Comparison of ENCODE assay signal across 16 cellular contexts in the genomic region with DNA sequence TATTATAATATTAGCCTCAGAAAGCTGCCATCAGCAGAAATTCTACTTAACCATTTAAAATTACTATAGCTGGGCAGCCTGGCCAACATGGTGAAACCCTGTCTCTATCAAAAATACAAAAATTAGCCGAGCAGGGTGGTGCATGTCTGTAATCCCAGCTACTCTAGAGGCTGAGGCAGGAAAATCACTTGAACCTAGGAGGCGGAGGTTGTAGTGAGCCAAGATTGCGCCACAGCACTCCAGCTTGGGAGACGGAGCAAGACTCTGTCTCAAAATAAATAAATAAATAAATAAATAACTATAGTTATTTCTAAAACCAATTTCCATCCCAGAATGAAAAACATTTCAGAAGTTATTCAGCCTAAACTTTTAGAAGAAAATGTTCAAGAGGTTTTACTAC. TPM values are rescaled to one million over a fixed set of nuclear protein-coding genes. Genes with fewer than 3 reads are reported as not detected.
DNase-seq lines count a peak whose midpoint lies in the region; ATAC-seq, FAIRE-seq and TF ChIP-seq lines count a peak whose summit lies in the region.
"Had no signal": no experiment of that assay in that cellular context is flagged by ENCODE, and none has a peak within 500 bp of the region (broad histone marks: within the 10 kb centered on the region; RNA-seq: fewer than 3 reads in every experiment).

No MANE protein-coding gene starts in this region.

- H4K20me1 ChIP-seq in OCI-LY7 (ENCODE audit: insufficient read depth, low read length), result no peaks in the 10 kb centered on the region

- H3K79me2 ChIP-seq in OCI-LY7 (ENCODE audit: insufficient read depth, low read depth, low read length), result no peaks in the 10 kb centered on the region

- peaks cover 49% of the 10 kb centered on the region for H3K4me1 Mint-ChIP-seq in CD14-positive monocyte
- H3K4me1 Mint-ChIP-seq in activated CD4-positive, alpha-beta T cell treated with anti-CD3 and anti-CD28 coated beads, Interleukin-2, amount 10 ng/mL, durations not matched to agents 7 days and 5 days, result peaks cover 5% of the 10 kb centered on the region

- H3K27me3 ChIP-seq in left lung (no peaks in the 10 kb centered on the region), psoas muscle (ENCODE audit: insufficient read depth in 3 of 3, low read length in 2 of 3) (no peaks in the 10 kb centered on the region)
- H3K27me3 ChIP-seq: BE2C had no signal

- H3K9me3 Mint-ChIP-seq in CD14-positive monocyte, result no peaks in the 10 kb centered on the region
- H3K9me3 Mint-ChIP-seq in activated CD4-positive, alpha-beta T cell treated with anti-CD3 and anti-CD28 coated beads, Interleukin-2, amount 10 ng/mL, durations not matched to agents 7 days and 5 days, result no peaks in the 10 kb centered on the region
- H3K9me3 Mint-ChIP-seq: CD8-positive, alpha-beta memory T cell; HFFc6 had no signal

- BruUV-seq in OCI-LY7 (replicated peaks; lab: Mats Ljungman, UMichigan), result no TSS peak

- H3K36me3 ChIP-seq in left lung (peaks cover 0 to 30% of the 10 kb centered on the region in 2 donors), psoas muscle (ENCODE audit: insufficient read depth in 1 of 2, low read depth in 1 of 2) (peaks cover 0 to 32% of the 10 kb centered on the region in 2 donors), OCI-LY7 (ENCODE audit: insufficient read depth, low read length) (peaks cover 37% of the 10 kb centered on the region)
- H3K36me3 ChIP-seq: BE2C had no signal

- peak; percentile 47 for FAIRE-seq in G401.6 (lab: Jason Lieb, UNC)
- FAIRE-seq: A549 had no signal

- peak overlapping the region in 5 of 7 donors; percentile 68 to 98 (median 79) for H3K27ac Mint-ChIP-seq in CD14-positive monocyte
- no peak overlapping the region for H3K27ac Mint-ChIP-seq in activated CD4-positive, alpha-beta T cell treated with anti-CD3 and anti-CD28 coated beads, Interleukin-2, amount 10 ng/mL, durations not matched to agents 7 days and 5 days
- H3K27ac Mint-ChIP-seq: CD8-positive, alpha-beta memory T cell had no signal

- peak overlapping the region; percentile 6 to 85 for H3K27ac ChIP-seq in left lung
- peak overlapping the region; percentile 39 for H3K27ac ChIP-seq in psoas muscle
- no peak overlapping the region for H3K27ac ChIP-seq in OCI-LY7 (ENCODE audit: low read depth, low read length, poor library complexity, severe bottlenecking)
- H3K27ac ChIP-seq: A549 had no signal

- TF ChIP-seq CTCF in CD14-positive monocyte (IDR thresholded peaks at IDR 0.05) (no peak), left lung (IDR thresholded peaks at IDR 0.05) (no peak), psoas muscle (IDR thresholded peaks at IDR 0.05) (no peak), OCI-LY7 (conservative IDR thresholded peaks at IDR 0.05; ENCODE audit: low read length) (no peak)

- POLR2A ChIA-PET in activated CD4-positive, alpha-beta T cell treated with anti-CD3 and anti-CD28 coated beads, Interleukin-2, amount 10 ng/mL, durations not matched to agents 7 days and 5 days (lab: Charles Lee), result no interaction called here
- POLR2A ChIA-PET in OCI-LY7 (lab: Charles Lee), result interaction anchor here (0.5 kb wide), 1 partner anchor 418 kb away, joined by 4 read pairs; no protein-coding TSS in a partner anchor

- H3K36me3 Mint-ChIP-seq in CD14-positive monocyte, result peaks cover 24 to 43% of the 10 kb centered on the region in 2 donors
- peaks cover 32% of the 10 kb centered on the region for H3K36me3 Mint-ChIP-seq in activated CD4-positive, alpha-beta T cell treated with anti-CD3 and anti-CD28 coated beads, Interleukin-2, amount 10 ng/mL, durations not matched to agents 7 days and 5 days (ENCODE audit: low read depth)

- intact Hi-C loops in CD14-positive monocyte (cut with micrococcal nuclease) (no loop called here), left lung (cut with DNase I) (no loop called here), psoas muscle (cut with DNase I) (no loop called here), OCI-LY7 (cut with micrococcal nuclease; ENCODE audit: unreplicated experiment) (no loop called here)

- DNase-seq in CD14-positive monocyte (ENCODE audit: low spot score) (no peak), left lung (peak in 1 of 2 donors; percentile 71), psoas muscle (peak in 1 of 2 donors; percentile 63), OCI-LY7 (ENCODE audit: low spot score) (no peak), SKM-1 treated with dmso at 0.1 percent for 144 hours (lab: John Stamatoyannopoulos, UW; ENCODE audit: unreplicated experiment) (no peak)
- no peak for DNase-seq in activated CD4-positive, alpha-beta T cell treated with anti-CD3 and anti-CD28 coated beads, Interleukin-2, amount 10 ng/mL, durations not matched to agents 7 days and 5 days
- DNase-seq: BE2C; Caco-2; CD8-positive, alpha-beta memory T cell; DND-41; GF-D8; GOT3; HFFc6 had no signal

- ATAC-seq in left lung, result peak; percentile 58
- peak in 2 of 4 donors; percentile 50 for ATAC-seq in psoas muscle
- ATAC-seq: A549 had no signal

- H3K4me1 ChIP-seq in left lung, result peaks cover 40 to 56% of the 10 kb centered on the region in 2 donors
- H3K4me1 ChIP-seq in psoas muscle, result peaks cover 58% of the 10 kb centered on the region
- no peaks in the 10 kb centered on the region for H3K4me1 ChIP-seq in OCI-LY7 (ENCODE audit: insufficient read depth, low read length, poor library complexity, severe bottlenecking)
- H3K4me1 ChIP-seq: BE2C, Caco-2, HAP-1 had no signal

- H3K4me3 ChIP-seq in left lung (no peak overlapping the region), psoas muscle (no peak overlapping the region), OCI-LY7 (ENCODE audit: low read depth, low read length, poor library complexity, severe bottlenecking) (no peak overlapping the region)
- H3K4me3 ChIP-seq: A549, HAP-1 had no signal

- H2AFZ ChIP-seq in OCI-LY7 (ENCODE audit: low read length), result no peak overlapping the region

- CTCF ChIA-PET in activated CD4-positive, alpha-beta T cell treated with anti-CD3 and anti-CD28 coated beads, Interleukin-2, amount 10 ng/mL, durations not matched to agents 7 days and 5 days (lab: Charles Lee), result no interaction called here
- CTCF ChIA-PET in OCI-LY7 (lab: Charles Lee; ENCODE audit: unreplicated experiment), result no interaction called here

- no peaks in the 10 kb centered on the region for H3K27me3 Mint-ChIP-seq in CD14-positive monocyte (ENCODE audit: low read depth in 3 of 3)
- no peaks in the 10 kb centered on the region for H3K27me3 Mint-ChIP-seq in activated CD4-positive, alpha-beta T cell treated with anti-CD3 and anti-CD28 coated beads, Interleukin-2, amount 10 ng/mL, durations not matched to agents 7 days and 5 days
- H3K27me3 Mint-ChIP-seq: CD8-positive, alpha-beta memory T cell had no signal

- no peaks in the 10 kb centered on the region for H3K9me3 ChIP-seq in left lung
- H3K9me3 ChIP-seq in psoas muscle, result no peaks in the 10 kb centered on the region
- H3K9me3 ChIP-seq in OCI-LY7 (ENCODE audit: low read length), result no peaks in the 10 kb centered on the region
- H3K9me3 ChIP-seq: A549, BE2C, Caco-2, HAP-1 had no signal

- no peaks in the 10 kb centered on the region for H3K9me2 ChIP-seq in OCI-LY7 (ENCODE audit: insufficient read depth, low read length)

- H3K4me2 ChIP-seq in OCI-LY7 (ENCODE audit: low read length), result no peak overlapping the region
- H3K4me2 ChIP-seq: A549 had no signal

- WGBS in psoas muscle, 3 donors, result 62 to 84% (median 67%) methylated on average over 4 of the region's 4 CpGs

- H3K4me3 Mint-ChIP-seq in CD14-positive monocyte, result no peak overlapping the region
- no peak overlapping the region for H3K4me3 Mint-ChIP-seq in activated CD4-positive, alpha-beta T cell treated with anti-CD3 and anti-CD28 coated beads, Interleukin-2, amount 10 ng/mL, durations not matched to agents 7 days and 5 days
- H3K4me3 Mint-ChIP-seq: CD8-positive, alpha-beta memory T cell; HFFc6 had no signal

RNA-seq across cellular contexts. Expression of gene LRRFIP2, which starts 25.1 kb away (rescaled TPM):
- polyA plus RNA-seq in CD14-positive monocyte (10 to 100 TPM; 30.9 to 31.7 TPM), psoas muscle (100 to 1,000 TPM in 1 of 3 donors, 10 to 100 TPM in 2; 35.7 to 135 (median 75.1) TPM)
- total RNA-seq in left lung (10 to 100 TPM; 52.6 to 60.3 TPM), psoas muscle (100 to 1,000 TPM; 124 to 163 (median 138) TPM), OCI-LY7 (2022) (37.3 and 44.4 TPM in 2 replicates)
- 10 to 100 TPM; 27.1 to 30.1 TPM for total RNA-seq in activated CD4-positive, alpha-beta T cell treated with anti-CD3 and anti-CD28 coated beads, Interleukin-2, amount 10 ng/mL, durations not matched to agents 7 days and 5 days
- total RNA-seq in OCI-LY7 (2014; rRNA removed; shearing (Covaris generic)), result 23.7 and 33.8 TPM in 2 replicates
